In genomic region chr16:22214402-22214801, GRCh38 we compare ENCODE assay signal across 2 cellular contexts.
TF ChIP-seq lines count a peak whose summit lies in the region.

No MANE protein-coding gene starts in this region.

TF ChIP-seq in HEK293, 187 proteins besides CTCF, POLR2A, EP300 and RAD21:
- TF ChIP-seq ZNF138 (tag by site-specific recombination; IDR thresholded peaks at IDR 0.05; ENCODE audit: borderline replicate concordance) (no peak), ZNF121 (tag by site-specific recombination; IDR thresholded peaks at IDR 0.05) (peak; percentile 44; the same call in 1 of the 2 replicates), ZNF580 (tag by site-specific recombination; IDR thresholded peaks at IDR 0.05) (no peak)

TF ChIP-seq in K562, 482 proteins besides CTCF, POLR2A, EP300 and RAD21:
- TF ChIP-seq KAT2B (IDR thresholded peaks at IDR 0.05; ENCODE audit: low read depth, low read length) (no peak), FOXP1 (CRISPR knock-in tag; IDR thresholded peaks at IDR 0.05) (no peak), ZNF146 (CRISPR knock-in tag; IDR thresholded peaks at IDR 0.05; ENCODE audit: unreplicated experiment) (no peak), PHB (CRISPR knock-in tag; IDR thresholded peaks at IDR 0.05) (no peak), ADNP (tag; IDR thresholded peaks at IDR 0.05) (0 out of 2 replicates have a peak, but pooled peaks have one; percentile 7), ATF2 (CRISPR knock-in tag; IDR thresholded peaks at IDR 0.05) (no peak), HES1 (IDR thresholded peaks at IDR 0.05; ENCODE audit: low read depth) (no peak), BCOR (IDR thresholded peaks at IDR 0.05) (peak; percentile 42; the same call in 1 of the 2 replicates), CHD1 (IDR thresholded peaks at IDR 0.05; ENCODE audit: low read length) (no peak), ZNF121 (CRISPR knock-in tag; conservative IDR thresholded peaks at IDR 0.05) (peak; percentile 81), ZBTB17 (CRISPR knock-in tag; IDR thresholded peaks at IDR 0.05) (no peak), GATA2 (CRISPR knock-in tag; IDR thresholded peaks at IDR 0.05) (no peak), ZEB2 (IDR thresholded peaks at IDR 0.05) (no peak), POLR2AphosphoS5 (IDR thresholded peaks at IDR 0.05; ENCODE audit: control insufficient read depth, insufficient read depth, low read depth, low read length) (no peak)
